8 cellular contexts compared by ENCODE assay signal in the genomic region with DNA sequence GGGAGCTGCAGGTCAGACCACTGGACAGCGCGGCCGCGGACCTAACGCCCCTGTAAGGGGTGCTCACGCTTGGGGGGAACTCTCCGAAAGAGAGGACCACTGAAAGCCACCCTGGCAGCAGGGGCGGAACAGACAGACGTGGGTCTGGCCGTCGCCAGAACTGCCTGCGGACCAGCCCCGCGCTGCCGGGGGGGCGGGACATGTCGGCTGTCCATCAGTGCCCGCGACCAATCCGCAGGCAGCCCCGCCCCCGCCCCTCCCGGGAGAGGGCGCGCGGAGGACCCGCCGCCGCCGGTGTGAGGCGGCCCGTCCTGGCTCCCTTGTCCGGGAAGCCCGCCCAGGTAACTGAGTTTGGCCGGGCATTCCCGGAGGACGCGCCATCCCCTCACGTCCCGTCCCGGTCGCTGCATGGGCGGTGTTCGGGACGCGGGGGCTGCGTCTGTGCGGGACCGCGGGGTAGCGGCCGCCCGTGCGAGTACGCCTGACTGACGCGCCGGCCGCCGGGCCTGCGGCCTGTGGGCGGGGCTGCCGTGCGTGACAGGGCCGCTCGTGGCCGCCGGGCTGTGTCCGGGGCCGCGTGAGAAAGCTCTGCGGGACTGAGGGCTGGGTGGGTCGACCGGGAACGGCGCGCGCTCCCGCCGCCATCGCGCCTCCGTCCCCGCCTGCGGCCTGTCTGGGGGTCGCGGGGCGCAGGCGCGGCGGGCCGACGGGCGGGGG. TPM values are rescaled to one million over a fixed set of nuclear protein-coding genes. Genes with fewer than 3 reads are reported as not detected.
A peak's percentile ranks its signal among the peaks of the same experiment; 100 is the strongest.
DNase-seq lines count a peak whose midpoint lies in the region; ATAC-seq and TF ChIP-seq lines count a peak whose summit lies in the region.

No MANE protein-coding gene starts in this region.

- peak overlapping the region; percentile 74 for H3K27ac Mint-ChIP-seq in activated CD4-positive, alpha-beta T cell treated with anti-CD3 and anti-CD28 coated beads for 36 hours

- no peak for TF ChIP-seq CTCF in AG04449 (IDR thresholded peaks at IDR 0.05; ENCODE audit: insufficient read depth, low read length, missing control alignments)

- DNase-seq in AG04449 (ENCODE audit: low read depth, low spot score), result peak; percentile 9
- DNase-seq in NCI-H345 (lab: John Stamatoyannopoulos, UW), result peak; percentile 94
- DNase-seq in activated CD4-positive, alpha-beta T cell treated with anti-CD3 and anti-CD28 coated beads for 36 hours, result peak; percentile 93
- DNase-seq in left kidney (ENCODE audit: low read depth, low spot score), result peak; percentile 96
- DNase-seq in stimulated activated CD4-positive, alpha-beta T cell treated with anti-CD3 and anti-CD28 coated beads, Interleukin-1b, Interleukin-23, amount 100 ng/mL, for 4 hours (ENCODE audit: low read depth in 2 of 2), result peak; percentile 80 to 88

- H3K4me3 ChIP-seq in AG04449 (ENCODE audit: low read depth, low read length), result peak overlapping the region; percentile 75

- ATAC-seq in GM18867 (IDR thresholded peaks at IDR 0.05; ENCODE audit: unreplicated experiment) (peak; percentile 60), HG03103 (IDR thresholded peaks at IDR 0.05; ENCODE audit: low read depth, unreplicated experiment) (peak; percentile 44)
- ATAC-seq in activated CD4-positive, alpha-beta T cell treated with anti-CD3 and anti-CD28 coated beads for 36 hours, result peak; percentile 42

- CTCF ChIA-PET in AG04449 (lab: Yijun Ruan, JAX), result interaction anchor here (0.9 to 2.9 kb wide), 8 partner anchors 15 to 274 kb away, joined by 3 to 18 read pairs (median 6); partner anchors contain the start of gene LPIN3
- CTCF ChIA-PET in activated CD4-positive, alpha-beta T cell treated with anti-CD3 and anti-CD28 coated beads for 36 hours (lab: Charles Lee), result interaction anchor here (0.5 to 3.5 kb wide), 11 partner anchors 8 to 203 kb away, joined by 3 to 31 read pairs (median 9); partner anchors contain the start of gene LPIN3

- H3K4me3 Mint-ChIP-seq in activated CD4-positive, alpha-beta T cell treated with anti-CD3 and anti-CD28 coated beads for 36 hours, result peak overlapping the region; percentile 86

- H3K9me3 Mint-ChIP-seq in activated CD4-positive, alpha-beta T cell treated with anti-CD3 and anti-CD28 coated beads for 36 hours (ENCODE audit: low read depth), result no peaks in the 10 kb centered on the region

- H3K27me3 Mint-ChIP-seq in activated CD4-positive, alpha-beta T cell treated with anti-CD3 and anti-CD28 coated beads for 36 hours, result no peaks in the 10 kb centered on the region

- intact Hi-C loops in activated CD4-positive, alpha-beta T cell treated with anti-CD3 and anti-CD28 coated beads for 36 hours (cut with DNase I, micrococcal nuclease), result loop anchor here (1.0 to 10.0 kb wide), 9 partner anchors 20 to 556 kb away; partner anchors contain the start of genes CHD6 (in 2 of the 2), TOP1 (in 2 of the 2), LPIN3 (in 1 of the 2) and ZHX3 (in 1 of the 2)

- peak overlapping the region; percentile 91 for H3K27ac ChIP-seq in cingulate gyrus (ENCODE audit: low read depth, low read length)

- H3K36me3 Mint-ChIP-seq in activated CD4-positive, alpha-beta T cell treated with anti-CD3 and anti-CD28 coated beads for 36 hours (ENCODE audit: low read depth), result peaks cover 28% of the 10 kb centered on the region

- peaks cover 65% of the 10 kb centered on the region for H3K4me1 Mint-ChIP-seq in activated CD4-positive, alpha-beta T cell treated with anti-CD3 and anti-CD28 coated beads for 36 hours

- POLR2A ChIA-PET in AG04449 (lab: Yijun Ruan, JAX), result no interaction called here
- POLR2A ChIA-PET in activated CD4-positive, alpha-beta T cell treated with anti-CD3 and anti-CD28 coated beads for 36 hours (lab: Charles Lee), result no interaction called here

RNA-seq across cellular contexts. Expression of gene PLCG1, which starts 0.5 kb away (rescaled TPM):
- 100 to 1,000 TPM; 185 to 230 TPM for total RNA-seq in activated CD4-positive, alpha-beta T cell treated with anti-CD3 and anti-CD28 coated beads for 36 hours

Comparison
In these comparisons a context has a peak if more than half of its experiments do, and no peak if none do; other contexts are left out.
1. Peak in every context shown above with its lines: DNase-seq, ATAC-seq, H3K4me3 ChIP-seq and H3K27ac ChIP-seq.
2. DNase-seq: peak in every context shown above with its lines; median percentile 96 in left kidney; 94 in NCI-H345; 93 in activated CD4-positive, alpha-beta T cell treated with anti-CD3 and anti-CD28 coated beads for 36 hours; 84 in stimulated activated CD4-positive, alpha-beta T cell treated with anti-CD3 and anti-CD28 coated beads, Interleukin-1b, Interleukin-23, amount 100 ng/mL, for 4 hours; 9 in AG04449.